9 cellular contexts compared by ENCODE assay signal in the genomic region with DNA sequence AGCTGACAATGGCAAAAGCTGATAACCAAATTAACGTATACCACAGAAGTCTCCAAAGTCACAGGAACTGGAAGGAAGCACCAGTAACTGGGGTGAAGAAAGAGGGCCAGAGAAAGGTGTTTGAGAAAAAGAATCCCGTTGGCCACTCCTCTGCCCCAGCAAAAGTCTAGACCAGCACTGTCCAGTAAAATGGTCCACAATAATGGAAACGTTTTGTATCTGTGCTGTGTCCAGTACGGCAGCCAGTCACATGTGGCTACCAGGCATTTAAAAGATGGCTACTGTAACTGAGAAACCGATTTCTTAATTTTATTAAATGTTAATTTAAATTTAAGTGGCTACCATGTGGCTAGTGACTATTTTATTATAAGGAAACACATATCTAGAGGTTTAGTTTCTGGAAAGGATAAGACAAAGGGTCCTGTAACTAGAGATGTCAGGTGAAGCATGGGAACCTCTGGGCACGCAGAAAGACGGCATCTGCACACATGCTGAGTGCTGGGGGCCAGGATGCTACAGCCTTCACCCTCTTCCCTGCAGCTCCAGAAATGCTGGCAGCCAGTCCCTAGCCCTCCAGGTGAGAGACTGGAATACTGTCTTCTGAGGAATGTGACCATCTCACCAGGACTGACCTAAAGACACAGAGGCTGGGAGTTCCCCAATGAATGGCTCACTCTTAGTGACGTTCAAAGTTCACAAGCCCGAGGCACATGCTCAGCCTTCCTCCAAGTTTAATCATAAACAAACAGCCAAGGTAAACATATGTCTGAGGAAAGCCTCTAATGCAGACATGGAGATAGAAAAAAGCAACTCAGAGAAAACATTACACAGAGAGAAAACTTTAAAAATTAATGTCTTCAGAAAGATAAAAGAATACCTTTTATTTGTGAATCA. TPM values are rescaled to one million over a fixed set of nuclear protein-coding genes. Genes with fewer than 3 reads are reported as not detected.
DNase-seq lines count a peak whose midpoint lies in the region; ATAC-seq and TF ChIP-seq lines count a peak whose summit lies in the region.
"Had no signal": no experiment of that assay in that cellular context is flagged by ENCODE, and none has a peak within 500 bp of the region (broad histone marks: within the 10 kb centered on the region; RNA-seq: fewer than 3 reads in every experiment).

No MANE protein-coding gene starts in this region.

- in situ Hi-C loops in astrocyte of the spinal cord (cut with HindIII; ENCODE audit: low sequenced_read_pairs), result no loop called here

- ATAC-seq in activated CD4-positive, alpha-beta T cell treated with anti-CD3 and anti-CD28 coated beads for 36 hours, result no peak
- ATAC-seq in upper lobe of left lung (ENCODE audit: low FRiP score in 2 of 2) (peak in 1 of 2 donors; percentile 41), HG03097 (IDR thresholded peaks at IDR 0.05; ENCODE audit: low FRiP score, unreplicated experiment) (no peak), HG02642 (IDR thresholded peaks at IDR 0.05; ENCODE audit: poor library complexity, unreplicated experiment) (no peak)
- ATAC-seq: activated naive CD4-positive, alpha-beta T cell treated with anti-CD3 and anti-CD28 coated beads, Interleukin-2, amount 50 U/mL, for 72 hours had no signal

- H3K4me3 Mint-ChIP-seq in activated CD4-positive, alpha-beta T cell treated with anti-CD3 and anti-CD28 coated beads for 36 hours, result no peak overlapping the region

- TF ChIP-seq POLR2A in upper lobe of left lung (IDR thresholded peaks at IDR 0.05), result no peak

- peak overlapping the region in 3 of 4 donors; percentile 8 to 59 (median 22) for H3K27ac ChIP-seq in upper lobe of left lung

- no peaks in the 10 kb centered on the region for H3K9me3 ChIP-seq in upper lobe of left lung

- WGBS in upper lobe of left lung, 2 donors, result 69 to 71% methylated on average over 9 of the region's 9 CpGs

- TF ChIP-seq EP300 in upper lobe of left lung (IDR thresholded peaks at IDR 0.05), result peak in 2 of 4 donors; percentile 6 to 11

- H3K36me3 ChIP-seq in upper lobe of left lung, result no peaks in the 10 kb centered on the region

- POLR2A ChIA-PET in activated CD4-positive, alpha-beta T cell treated with anti-CD3 and anti-CD28 coated beads for 36 hours (lab: Charles Lee), result no interaction called here

- H3K36me3 Mint-ChIP-seq in activated CD4-positive, alpha-beta T cell treated with anti-CD3 and anti-CD28 coated beads for 36 hours (ENCODE audit: low read depth), result peaks cover 7% of the 10 kb centered on the region
- H3K36me3 Mint-ChIP-seq: activated naive CD4-positive, alpha-beta T cell treated with anti-CD3 and anti-CD28 coated beads, Interleukin-2, amount 50 U/mL, for 72 hours had no signal

- peak overlapping the region; percentile 11 for H3K27ac Mint-ChIP-seq in activated CD4-positive, alpha-beta T cell treated with anti-CD3 and anti-CD28 coated beads for 36 hours

- H3K4me1 ChIP-seq in upper lobe of left lung, result peaks cover 50 to 59% (median 52%) of the 10 kb centered on the region in 4 donors

- H3K27me3 ChIP-seq in upper lobe of left lung, result no peaks in the 10 kb centered on the region

- H3K9me3 Mint-ChIP-seq in activated CD4-positive, alpha-beta T cell treated with anti-CD3 and anti-CD28 coated beads for 36 hours (ENCODE audit: low read depth), result peaks cover 2% of the 10 kb centered on the region
- H3K9me3 Mint-ChIP-seq: activated naive CD4-positive, alpha-beta T cell treated with anti-CD3 and anti-CD28 coated beads, Interleukin-2, amount 50 U/mL, for 72 hours had no signal

- TF ChIP-seq CTCF in astrocyte of the spinal cord (IDR thresholded peaks at IDR 0.05; ENCODE audit: low read depth, low read length) (no peak), upper lobe of left lung (IDR thresholded peaks at IDR 0.05) (no peak)

- no peak for DNase-seq in activated CD4-positive, alpha-beta T cell treated with anti-CD3 and anti-CD28 coated beads for 36 hours
- DNase-seq in activated CD4-positive, alpha-beta T cell treated with anti-CD3 and anti-CD28 coated beads, Interleukin-2, amount 50 U/mL, for 1 hour, result no peak
- peak; percentile 80 for DNase-seq in astrocyte of the spinal cord (ENCODE audit: low read depth, low spot score)
- peak; percentile 70 for DNase-seq in kidney glomerular epithelial cell (lab: John Stamatoyannopoulos, UW)
- no peak for DNase-seq in upper lobe of left lung
- DNase-seq in DMS79 (lab: John Stamatoyannopoulos, UW), result no peak

- peaks cover 90% of the 10 kb centered on the region for H3K4me1 Mint-ChIP-seq in activated CD4-positive, alpha-beta T cell treated with anti-CD3 and anti-CD28 coated beads for 36 hours

- H3K4me3 ChIP-seq in astrocyte of the spinal cord (ENCODE audit: low read depth, low read length), result no peak overlapping the region
- H3K4me3 ChIP-seq in upper lobe of left lung, result no peak overlapping the region

- no peaks in the 10 kb centered on the region for H3K27me3 Mint-ChIP-seq in activated CD4-positive, alpha-beta T cell treated with anti-CD3 and anti-CD28 coated beads for 36 hours

- CTCF ChIA-PET in activated CD4-positive, alpha-beta T cell treated with anti-CD3 and anti-CD28 coated beads for 36 hours (lab: Charles Lee), result interaction anchor here (0.6 to 1.5 kb wide), 5 partner anchors 9 to 159 kb away, joined by 3 to 7 read pairs (median 4); no protein-coding TSS in a partner anchor

- intact Hi-C loops in activated CD4-positive, alpha-beta T cell treated with anti-CD3 and anti-CD28 coated beads for 36 hours (cut with DNase I, micrococcal nuclease), result no loop called here

RNA-seq across cellular contexts. Expression of a gene that starts 50.7 kb away (rescaled TPM):
- 100 to 1,000 TPM; 100 to 114 TPM for total RNA-seq in activated CD4-positive, alpha-beta T cell treated with anti-CD3 and anti-CD28 coated beads for 36 hours
- total RNA-seq in upper lobe of left lung, result 100 to 1,000 TPM; 156 to 191 (median 167) TPM

Comparison
In these comparisons a context has a peak if more than half of its experiments do, and no peak if none do; other contexts are left out.
1. DNase-seq: peak in astrocyte of the spinal cord (single experiment) and kidney glomerular epithelial cell (single experiment); none in activated CD4-positive, alpha-beta T cell treated with anti-CD3 and anti-CD28 coated beads for 36 hours (single experiment), activated CD4-positive, alpha-beta T cell treated with anti-CD3 and anti-CD28 coated beads, Interleukin-2, amount 50 U/mL, for 1 hour (single experiment), upper lobe of left lung (0 of 2) and DMS79 (single experiment).